ENCODE assay signal across 8 cellular contexts in genomic region chr7:108181073-108181985, GRCh38. TPM values are rescaled to one million over a fixed set of nuclear protein-coding genes. Genes with fewer than 3 reads are reported as not detected.
A peak's percentile ranks its signal among the peaks of the same experiment; 100 is the strongest.
DNase-seq lines count a peak whose midpoint lies in the region; ATAC-seq, FAIRE-seq and TF ChIP-seq lines count a peak whose summit lies in the region.

No MANE protein-coding gene starts in this region.

- intact Hi-C loops in MCF 10A (cut with micrococcal nuclease) = loop anchor here (1.0 to 2.0 kb wide), 4 partner anchors 271 to 415 kb away; no protein-coding TSS in a partner anchor

- TF ChIP-seq CTCF in MCF 10A (IDR thresholded peaks at IDR 0.05; ENCODE audit: unreplicated experiment) (peak; percentile 58), keratinocyte (optimal IDR thresholded peaks at IDR 0.05 in 1 of 3, IDR thresholded peaks at IDR 0.05 in 1 of 3, conservative IDR thresholded peaks at IDR 0.05 in 1 of 3; ENCODE audit: extremely low read depth in 1 of 3, insufficient read depth in 2 of 3, low read length in 3 of 3) (peak in 2 of 3 experiments; percentile 41 to 48), type B pancreatic cell (conservative IDR thresholded peaks at IDR 0.05) (peak; percentile 91)

- no peak overlapping the region for H3K4me3 Mint-ChIP-seq in MCF 10A (ENCODE audit: unreplicated experiment)
- H3K4me3 Mint-ChIP-seq in type B pancreatic cell = no peak overlapping the region

- H3K27me3 ChIP-seq in keratinocyte (ENCODE audit: control insufficient read depth, extremely low read depth, insufficient read depth, low read length) = no peaks in the 10 kb centered on the region

- CTCF ChIA-PET in MCF 10A (lab: Yijun Ruan, JAX) = interaction anchor here (0.6 to 1.7 kb wide), 22 partner anchors 9 to 522 kb away, joined by 3 to 15 read pairs (median 4); no protein-coding TSS in a partner anchor

- no peaks in the 10 kb centered on the region for H3K9me3 Mint-ChIP-seq in MCF 10A (ENCODE audit: unreplicated experiment)
- H3K9me3 Mint-ChIP-seq in type B pancreatic cell = no peaks in the 10 kb centered on the region

- no peaks in the 10 kb centered on the region for H3K9me3 ChIP-seq in keratinocyte (ENCODE audit: control insufficient read depth, low read depth, low read length)

- H3K36me3 Mint-ChIP-seq in MCF 10A (ENCODE audit: insufficient read depth, unreplicated experiment) (no peaks in the 10 kb centered on the region), type B pancreatic cell (peaks cover 5% of the 10 kb centered on the region)

- H3K27me3 Mint-ChIP-seq in MCF 10A (ENCODE audit: insufficient read depth, unreplicated experiment) (peaks cover 18% of the 10 kb centered on the region), type B pancreatic cell (no peaks in the 10 kb centered on the region)

- dilution Hi-C loops in keratinocyte (cut with MboI; ENCODE audit: extremely low pct_ligation_motif_present, low sequenced_read_pairs) = loop anchor here (25.0 kb wide), 1 partner anchor 306 kb away; no protein-coding TSS in a partner anchor

- ATAC-seq in HG03108 (IDR thresholded peaks at IDR 0.05; ENCODE audit: unreplicated experiment) (peak; percentile 58), HG03196 (IDR thresholded peaks at IDR 0.05; ENCODE audit: unreplicated experiment) (no peak)

- FAIRE-seq in keratinocyte (lab: Jason Lieb, UNC) = peak; percentile 34

- H4K20me1 ChIP-seq in keratinocyte (ENCODE audit: control insufficient read depth, extremely low read depth, insufficient read depth, low read length) = no peaks in the 10 kb centered on the region

- DNase-seq in ELF-1 (ENCODE audit: low read depth, low spot score) = peak; percentile 75
- peak; percentile 33 to 59 for DNase-seq in NCI-H524 (lab: John Stamatoyannopoulos, UW)
- DNase-seq in MCF 10A (ENCODE audit: unreplicated experiment) = peak; percentile 67
- no peak for DNase-seq in keratinocyte (ENCODE audit: low read depth, low spot score)
- no peak for DNase-seq in type B pancreatic cell (ENCODE audit: extremely low spot score, unreplicated experiment)
- no peak for DNase-seq in 8988T

- no peak overlapping the region for H3K27ac Mint-ChIP-seq in MCF 10A (ENCODE audit: low read depth, unreplicated experiment)
- no peak overlapping the region for H3K27ac Mint-ChIP-seq in type B pancreatic cell

- H3K4me2 ChIP-seq in keratinocyte (ENCODE audit: control insufficient read depth, extremely low read depth, insufficient read depth, low read depth, low read length) = no peak overlapping the region

- no peaks in the 10 kb centered on the region for H3K9me1 ChIP-seq in keratinocyte (ENCODE audit: control insufficient read depth, extremely low read depth, insufficient read depth, low read length)

- H3K9ac ChIP-seq in keratinocyte (ENCODE audit: control insufficient read depth, extremely low read depth, insufficient read depth, low read length) = no peak overlapping the region

- no TSS peak for BruUV-seq in MCF 10A (replicated peaks; lab: Mats Ljungman, UMichigan)

- H3K27ac ChIP-seq in keratinocyte (ENCODE audit: control insufficient read depth, insufficient read depth, low read length) = no peak overlapping the region

- H3K36me3 ChIP-seq in keratinocyte (ENCODE audit: control insufficient read depth in 2 of 2, extremely low read depth in 1 of 2, insufficient read depth in 2 of 2, low read length in 2 of 2) = no peaks in the 10 kb centered on the region

- H3K4me1 Mint-ChIP-seq in MCF 10A (ENCODE audit: insufficient read depth, unreplicated experiment) (no peaks in the 10 kb centered on the region), type B pancreatic cell (ENCODE audit: unreplicated experiment) (no peaks in the 10 kb centered on the region)

- no peaks in the 10 kb centered on the region for H3K79me2 ChIP-seq in keratinocyte (ENCODE audit: control insufficient read depth, insufficient read depth, low read length)

- no peaks in the 10 kb centered on the region for H3K4me1 ChIP-seq in keratinocyte (ENCODE audit: control insufficient read depth, extremely low read depth, insufficient read depth, low read length)

- no peak overlapping the region for H3K4me3 ChIP-seq in keratinocyte (ENCODE audit: control insufficient read depth in 2 of 3, extremely low read depth in 1 of 3, insufficient read depth in 2 of 3, low read depth in 1 of 3, low read length in 3 of 3)

- POLR2A ChIA-PET in MCF 10A (lab: Yijun Ruan, JAX) = no interaction called here

- no peak overlapping the region for H2AFZ ChIP-seq in keratinocyte (ENCODE audit: control insufficient read depth, low read length)

RNA-seq across cellular contexts. Expression of gene LAMB4, which starts 51.2 kb away (rescaled TPM):
- 0.35 TPM in 1 of 2 replicates, not detected in the other for total RNA-seq in MCF 10A (2022)
- 1.6 to 10.3 TPM (median 3.7 TPM) in 3 replicates for polyA plus RNA-seq in keratinocyte
- 7.7 TPM for polyA plus RNA-seq in keratinocyte (2011; ENCODE audit: low read depth)
- polyA plus RNA-seq in keratinocyte (2011; cell fraction: cytosol; rRNA removed) = 1.6 and 3.0 TPM in 2 replicates
- 20.0 and 20.1 TPM in 2 replicates for polyA plus RNA-seq in keratinocyte (2011; cell fraction: nucleus; rRNA removed)
- polyA plus RNA-seq in keratinocyte (2012; ENCODE audit: low replicate concordance) = 0.60 and 3.8 TPM in 2 replicates
- polyA minus RNA-seq in keratinocyte = 0.85 to 16.0 TPM (median 6.0 TPM) in 3 replicates
- polyA minus RNA-seq in keratinocyte (2011; cell fraction: cytosol; rRNA and poly(A)+ RNA removed) = 1.7 TPM
- 15.9 and 26.8 TPM in 2 replicates for polyA minus RNA-seq in keratinocyte (2011; cell fraction: nucleus; rRNA and poly(A)+ RNA removed)
- total RNA-seq in type B pancreatic cell (ENCODE audit: low replicate concordance) = 0.81 and 1.3 TPM in 2 replicates

Comparison
In these comparisons a context has a peak if more than half of its experiments do, and no peak if none do; other contexts are left out.
1. DNase-seq: peak in ELF-1 (single experiment), NCI-H524 (2 of 2) and MCF 10A (single experiment); none in keratinocyte (single experiment), type B pancreatic cell (single experiment) and 8988T (single experiment).
2. Peak in every context shown above with its lines, with median percentiles within 50 percentile points of each other: CTCF ChIP-seq.